Comparison of ENCODE assay signal across 1 cellular context in the genomic region with DNA sequence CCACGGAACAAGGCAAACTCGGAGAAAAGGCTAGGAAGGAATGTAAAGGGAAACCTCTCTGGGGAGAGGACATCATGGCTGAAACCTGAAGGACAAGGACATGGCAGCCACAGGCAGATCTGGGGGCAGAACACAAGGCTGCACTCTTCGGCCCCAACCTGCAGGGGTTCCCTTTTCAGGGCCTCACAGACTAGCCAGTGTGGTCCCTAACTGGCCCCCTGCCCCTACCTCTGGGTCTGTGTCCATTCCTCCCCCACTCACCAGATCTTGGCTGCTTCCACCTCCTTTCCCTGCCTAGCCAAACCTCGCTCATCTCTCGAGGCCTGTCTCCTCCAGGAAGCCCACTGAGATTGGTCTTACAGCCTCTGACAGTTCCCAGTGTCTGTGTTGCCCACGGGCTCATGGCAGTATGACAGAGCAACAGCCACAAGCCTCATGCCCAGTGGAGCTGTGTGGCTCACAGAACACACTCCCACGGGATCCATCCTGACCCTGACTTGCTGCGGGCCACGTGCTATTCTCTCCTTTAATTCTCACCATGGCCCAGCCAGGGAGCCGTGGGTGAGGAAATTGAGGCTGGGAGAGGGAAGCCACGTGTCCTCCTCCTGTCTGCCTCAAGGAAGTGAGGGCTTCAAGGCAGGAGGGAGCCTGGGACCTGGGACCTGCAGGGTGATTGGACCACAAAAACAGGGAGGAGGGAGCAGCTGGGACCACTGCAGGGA.
TF ChIP-seq lines count a peak whose summit lies in the region.

No MANE protein-coding gene starts in this region.

TF ChIP-seq in HEK293, 187 proteins besides CTCF, POLR2A, EP300 and RAD21:
- TF ChIP-seq ZNF776 (tag by site-specific recombination; IDR thresholded peaks at IDR 0.05; ENCODE audit: borderline replicate concordance) (no peak), ZFHX2 (tag by site-specific recombination; conservative IDR thresholded peaks at IDR 0.05) (0 out of 2 replicates have a peak, but pooled peaks have one; percentile 27)
